In genomic region chr11:71999813-72000590, GRCh38 we compare ENCODE assay signal across 10 cellular contexts. TPM values are rescaled to one million over a fixed set of nuclear protein-coding genes. Genes with fewer than 3 reads are reported as not detected.
DNase-seq lines count a peak whose midpoint lies in the region; ATAC-seq lines count a peak whose summit lies in the region.
"Had no signal": no experiment of that assay in that cellular context is flagged by ENCODE, and none has a peak within 500 bp of the region (broad histone marks: within the 10 kb centered on the region; RNA-seq: fewer than 3 reads in every experiment).

No MANE protein-coding gene starts in this region.

- no peaks in the 10 kb centered on the region for H3K79me2 ChIP-seq in GM23248 (ENCODE audit: insufficient read depth)

- no peak for ATAC-seq in right cardiac atrium
- ATAC-seq in HG03442 (IDR thresholded peaks at IDR 0.05; ENCODE audit: unreplicated experiment) = no peak

- no peaks in the 10 kb centered on the region for H3K4me1 ChIP-seq in GM23248 (ENCODE audit: insufficient read depth)
- H3K4me1 ChIP-seq in right cardiac atrium (ENCODE audit: control insufficient read depth, insufficient read depth, low read length) = peaks cover 4% of the 10 kb centered on the region
- H3K4me1 ChIP-seq in skeletal muscle satellite cell (ENCODE audit: control insufficient read depth, insufficient read depth, low read length) = peaks cover 6% of the 10 kb centered on the region

- intact Hi-C loops in activated T-helper 1 cell treated with anti-CD3 and anti-CD28 coated beads, Interleukin-12 subunit alpha, Interleukin-12 subunit beta, Interleukin-2, Interleukin-4 antibody, amounts not matched to agents 30 ng/mL and 10 ng/mL and 1 ng/mL, durations not matched to agents 14 hours and 24 hours and 36 hours (cut with micrococcal nuclease) = no loop called here
- intact Hi-C loops in right cardiac atrium (cut with DNase I) (no loop called here), posterior vena cava (cut with DNase I) (loop anchor here in 1 of 2 donors (5.0 kb wide), 1 partner anchor 1257 kb away; no protein-coding TSS in a partner anchor)

- H3F3A ChIP-seq in GM23248 (ENCODE audit: insufficient read depth) = peaks cover 23% of the 10 kb centered on the region

- H3K4me3 Mint-ChIP-seq in activated T-helper 1 cell treated with anti-CD3 and anti-CD28 coated beads, Interleukin-12 subunit alpha, Interleukin-12 subunit beta, Interleukin-2, Interleukin-4 antibody, amounts not matched to agents 30 ng/mL and 10 ng/mL and 1 ng/mL, durations not matched to agents 14 hours and 24 hours and 36 hours = peak overlapping the region; percentile 79

- H3K27ac Mint-ChIP-seq in activated T-helper 1 cell treated with anti-CD3 and anti-CD28 coated beads, Interleukin-12 subunit alpha, Interleukin-12 subunit beta, Interleukin-2, Interleukin-4 antibody, amounts not matched to agents 30 ng/mL and 10 ng/mL and 1 ng/mL, durations not matched to agents 14 hours and 24 hours and 36 hours = peak overlapping the region; percentile 85

- H3K4me2 ChIP-seq in GM23248 (ENCODE audit: unreplicated experiment) (peak overlapping the region; percentile 44), skeletal muscle satellite cell (ENCODE audit: low read length) (peak overlapping the region; percentile 36)

- H3K27me3 ChIP-seq in GM23248 (replicated peaks; ENCODE audit: insufficient read depth) (no peaks in the 10 kb centered on the region), right cardiac atrium (ENCODE audit: control insufficient read depth, insufficient read depth) (no peaks in the 10 kb centered on the region), skeletal muscle satellite cell (ENCODE audit: control insufficient read depth, insufficient read depth, low read length) (no peaks in the 10 kb centered on the region)

- H3K36me3 ChIP-seq in GM23248 (ENCODE audit: low read depth) (0 out of 2 replicates have a peak, but pooled peaks cover 8% of the 10 kb centered on the region), skeletal muscle satellite cell (ENCODE audit: insufficient read depth, low read length) (peaks cover 39% of the 10 kb centered on the region)

- H3K4me3 ChIP-seq in GM23248 (no peak overlapping the region), right cardiac atrium (ENCODE audit: low read length) (no peak overlapping the region), skeletal muscle satellite cell (ENCODE audit: low read length) (no peak overlapping the region)

- H3K9me3 ChIP-seq in GM23248 (ENCODE audit: low read depth) (no peaks in the 10 kb centered on the region), right cardiac atrium (ENCODE audit: control insufficient read depth, low read length) (no peaks in the 10 kb centered on the region), skeletal muscle satellite cell (replicated peaks; ENCODE audit: low read length) (no peaks in the 10 kb centered on the region)

- peaks cover 38% of the 10 kb centered on the region for H3K36me3 Mint-ChIP-seq in activated T-helper 1 cell treated with anti-CD3 and anti-CD28 coated beads, Interleukin-12 subunit alpha, Interleukin-12 subunit beta, Interleukin-2, Interleukin-4 antibody, amounts not matched to agents 30 ng/mL and 10 ng/mL and 1 ng/mL, durations not matched to agents 14 hours and 24 hours and 36 hours (ENCODE audit: low read depth)

- in situ Hi-C loops in GM23248 (cut with MboI) = no loop called here

- H3K9me2 ChIP-seq in GM23248 (ENCODE audit: insufficient read depth) = no peaks in the 10 kb centered on the region

- H2AFZ ChIP-seq in GM23248 = no peak overlapping the region

- H3K27me3 Mint-ChIP-seq in activated T-helper 1 cell treated with anti-CD3 and anti-CD28 coated beads, Interleukin-12 subunit alpha, Interleukin-12 subunit beta, Interleukin-2, Interleukin-4 antibody, amounts not matched to agents 30 ng/mL and 10 ng/mL and 1 ng/mL, durations not matched to agents 14 hours and 24 hours and 36 hours (ENCODE audit: insufficient read depth) = no peaks in the 10 kb centered on the region

- H3K9ac ChIP-seq in GM23248 = peak overlapping the region; percentile 34; the same call in 1 of the 2 replicates
- no peak overlapping the region for H3K9ac ChIP-seq in skeletal muscle satellite cell (ENCODE audit: low read depth, low read length)

- H4K20me1 ChIP-seq in GM23248 (ENCODE audit: insufficient read depth) = no peaks in the 10 kb centered on the region

- 77 to 78% methylated on average over 13 to 14 of the region's 14 CpGs for WGBS in GM23248 (ENCODE audit: low coverage in 1 of 2, low lambda C conversion rate in 2 of 2, missing lambda C conversion rate in 2 of 2), 2 experiments
- WGBS in right cardiac atrium = 72% methylated on average over 14 of the region's 14 CpGs

- peaks cover 19% of the 10 kb centered on the region for H3K4me1 Mint-ChIP-seq in activated T-helper 1 cell treated with anti-CD3 and anti-CD28 coated beads, Interleukin-12 subunit alpha, Interleukin-12 subunit beta, Interleukin-2, Interleukin-4 antibody, amounts not matched to agents 30 ng/mL and 10 ng/mL and 1 ng/mL, durations not matched to agents 14 hours and 24 hours and 36 hours (ENCODE audit: low read depth)

- H3K27ac ChIP-seq in GM23248 (no peak overlapping the region), right cardiac atrium (ENCODE audit: low read length) (peak overlapping the region; percentile 23)

- DNase-seq in GM23248 = no peak
- no peak for DNase-seq in activated T-helper 1 cell treated with anti-CD3 and anti-CD28 coated beads, Interleukin-12 subunit alpha, Interleukin-12 subunit beta, Interleukin-2, Interleukin-4 antibody, amounts not matched to agents 30 ng/mL and 10 ng/mL and 1 ng/mL, durations not matched to agents 14 hours and 24 hours and 36 hours (ENCODE audit: low spot score)
- DNase-seq in right cardiac atrium = no peak
- DNase-seq in activated effector memory CD4-positive, alpha-beta T cell treated with anti-CD3 and anti-CD28 coated beads, Interleukin-2, amount 50 U/mL, for 16 hours = no peak
- no peak for DNase-seq in posterior vena cava (ENCODE audit: low spot score)
- no peak for DNase-seq in UCSD-AML1 (lab: John Stamatoyannopoulos, UW; ENCODE audit: unreplicated experiment)
- DNase-seq: hippocampal formation; stimulated activated CD4-positive, alpha-beta T cell treated with anti-CD3 and anti-CD28 coated beads, Interleukin-12 subunit alpha, Interleukin-12 subunit beta, amount 100 ng/mL, for 4 hours had no signal

- H3K9me3 Mint-ChIP-seq in activated T-helper 1 cell treated with anti-CD3 and anti-CD28 coated beads, Interleukin-12 subunit alpha, Interleukin-12 subunit beta, Interleukin-2, Interleukin-4 antibody, amounts not matched to agents 30 ng/mL and 10 ng/mL and 1 ng/mL, durations not matched to agents 14 hours and 24 hours and 36 hours = no peaks in the 10 kb centered on the region

RNA-seq across cellular contexts. Expression of gene IL18BP, which starts 1.3 kb away (rescaled TPM):
- total RNA-seq in GM23248 (2014; rRNA removed; shearing (Covaris generic)) = 2.5 and 4.8 TPM in 2 replicates
- polyA plus RNA-seq in GM23248 (2016; fragmentation: Nextera tagmentation; extraction: Ambion mirVana) (0.14 and 0.44 TPM in 2 replicates), right cardiac atrium (3.3 TPM)
- total RNA-seq in activated T-helper 1 cell treated with anti-CD3 and anti-CD28 coated beads, Interleukin-12 subunit alpha, Interleukin-12 subunit beta, Interleukin-2, Interleukin-4 antibody, amounts not matched to agents 30 ng/mL and 10 ng/mL and 1 ng/mL, durations not matched to agents 14 hours and 24 hours and 36 hours = 15.6 and 18.5 TPM in 2 replicates
- total RNA-seq in right cardiac atrium (1 to 10 TPM; 2.7 to 5.3 (median 4.1) TPM), posterior vena cava (10 to 100 TPM; 11.3 to 13.0 TPM)
- 1.7 and 3.0 TPM in 2 replicates for total RNA-seq in skeletal muscle satellite cell (2012; rRNA removed)
